ENCODE assay signal across 8 cellular contexts in the genomic region with DNA sequence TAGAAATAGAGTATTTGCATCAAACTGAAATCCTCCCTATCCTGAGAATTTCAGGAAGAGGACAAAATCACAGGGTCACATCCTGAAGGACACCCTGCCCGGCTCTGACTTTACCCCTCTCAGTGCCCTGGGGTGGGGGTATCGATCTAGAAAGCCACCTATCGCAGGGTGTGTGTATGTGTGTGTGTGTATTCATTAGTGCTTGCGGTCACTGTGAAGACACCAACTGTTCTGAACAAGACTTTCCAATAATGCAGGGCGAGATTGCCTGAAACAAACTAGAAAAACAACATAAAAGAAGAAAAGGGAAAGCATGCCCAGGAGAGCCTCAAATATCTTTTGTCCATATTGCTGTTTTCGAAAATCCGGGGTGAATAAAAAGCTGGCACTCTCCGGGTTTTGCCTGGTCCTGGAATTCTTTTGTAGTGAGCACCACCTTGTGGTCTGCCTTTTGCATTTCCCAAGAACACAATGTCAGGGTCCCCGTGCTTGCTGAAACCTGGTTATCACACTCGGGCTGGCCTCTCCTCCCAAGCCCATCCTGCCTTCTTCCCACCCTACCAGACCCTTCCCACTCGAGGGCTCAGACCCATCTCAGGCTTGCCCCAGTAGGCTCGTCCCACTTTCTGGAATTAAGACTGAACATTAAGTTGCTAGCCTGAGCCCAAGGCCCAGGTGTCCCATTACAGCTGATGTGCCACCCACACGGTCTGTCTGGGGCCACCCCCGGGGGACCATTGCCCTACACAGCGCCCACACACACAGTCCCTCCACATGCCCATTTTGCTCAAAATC. TPM values are rescaled to one million over a fixed set of nuclear protein-coding genes. Genes with fewer than 3 reads are reported as not detected.
A peak's percentile ranks its signal among the peaks of the same experiment; 100 is the strongest.
DNase-seq lines count a peak whose midpoint lies in the region; ATAC-seq, FAIRE-seq and TF ChIP-seq lines count a peak whose summit lies in the region.

No MANE protein-coding gene starts in this region.

- TF ChIP-seq CTCF in A549 (IDR thresholded peaks at IDR 0.05) (peak; percentile 85), GM06990 (IDR thresholded peaks at IDR 0.05; ENCODE audit: insufficient read depth, low read length, poor library complexity, severe bottlenecking) (peak; percentile 59)

- H3K36me3 ChIP-seq in GM06990 (ENCODE audit: control insufficient read depth, insufficient read depth, low read length), result no peaks in the 10 kb centered on the region

- H3K27me3 ChIP-seq in GM06990 (replicated peaks; ENCODE audit: control insufficient read depth, insufficient read depth, low read length), result no peaks in the 10 kb centered on the region

- no peaks in the 10 kb centered on the region for H3K4me1 ChIP-seq in A549

- CTCF ChIA-PET in A549 (lab: Yijun Ruan, JAX), result interaction anchor here (0.6 to 12.2 kb wide), 36 partner anchors 8 to 1275 kb away, joined by 3 to 160 read pairs (median 4); no protein-coding TSS in a partner anchor

- no peak for FAIRE-seq in A549 (lab: Jason Lieb, UNC)

- WGBS in A549 (ENCODE audit: missing lambda C conversion rate), result 15% methylated on average over 15 of the region's 15 CpGs

- ATAC-seq in A549 (peak; percentile 85 to 93; a peak in 5 of 6 replicates), Right ventricle myocardium superior (ENCODE audit: poor library complexity) (peak; percentile 84), GM18519 (IDR thresholded peaks at IDR 0.05; ENCODE audit: low FRiP score, unreplicated experiment) (no peak)

- DNase-seq in A549 (ENCODE audit: low read depth in 1 of 2, low spot score in 1 of 2), result peak; percentile 49 to 71
- DNase-seq in GM06990 (ENCODE audit: extremely low read depth, insufficient read length), result peak; percentile 24
- peak; percentile 7 for DNase-seq in NCI-H2081 treated with DMSO at 0.1 percent for 48 hours (lab: John Stamatoyannopoulos, UW)
- DNase-seq in activated CD4-positive, alpha-beta T cell treated with anti-CD3 and anti-CD28 coated beads, Interleukin-2, amount 50 U/mL, for 48 hours, result peak; percentile 5 to 10
- DNase-seq in Right ventricle myocardium superior, result no peak
- peak in 7 of 10 donors; percentile 24 to 84 (median 48) for DNase-seq in posterior cingulate gyrus
- no peak for DNase-seq in stimulated activated CD4-positive, alpha-beta T cell treated with anti-CD3 and anti-CD28 coated beads, Interleukin-1b, Interleukin-23, amount 100 ng/mL, for 48 hours

- H3K4me2 ChIP-seq in A549, result peak overlapping the region; percentile 23; the same call in 1 of the 3 replicates

- no peak for TF ChIP-seq EP300 in A549 (IDR thresholded peaks at IDR 0.05)

- POLR2A ChIA-PET in A549 (lab: Yijun Ruan, JAX), result no interaction called here

- H3K27ac ChIP-seq in A549, result peak overlapping the region in 1 of 2 experiments; percentile 58; a peak in 3 of 6 replicates

- no peak for TF ChIP-seq POLR2A in A549 (IDR thresholded peaks at IDR 0.05; ENCODE audit: low read length)

- TF ChIP-seq RAD21 in A549 (conservative IDR thresholded peaks at IDR 0.05 in 1 of 2, IDR thresholded peaks at IDR 0.05 in 1 of 2), result peak; percentile 92 to 95

- no peak overlapping the region for H3K4me3 ChIP-seq in A549
- no peak overlapping the region for H3K4me3 ChIP-seq in GM06990 (replicated peaks; ENCODE audit: low read depth, low read length)

- no peaks in the 10 kb centered on the region for H3K9me3 ChIP-seq in A549

- intact Hi-C loops in Right ventricle myocardium superior (cut with DNase I) (loop anchor here (2.0 to 10.0 kb wide), 2 partner anchors 708 to 1276 kb away; no protein-coding TSS in a partner anchor), posterior cingulate gyrus (cut with DNase I) (loop anchor here (2.0 kb wide), 2 partner anchors 548 to 708 kb away; no protein-coding TSS in a partner anchor)

TF ChIP-seq in A549, 52 proteins besides CTCF, POLR2A, EP300 and RAD21:
- TF ChIP-seq SMC3 (IDR thresholded peaks at IDR 0.05) (peak; percentile 92), CBX8 (IDR thresholded peaks at IDR 0.05) (no peak), RARB (CRISPR knock-in tag; IDR thresholded peaks at IDR 0.05) (no peak)
- TF ChIP-seq, protein P1, sequence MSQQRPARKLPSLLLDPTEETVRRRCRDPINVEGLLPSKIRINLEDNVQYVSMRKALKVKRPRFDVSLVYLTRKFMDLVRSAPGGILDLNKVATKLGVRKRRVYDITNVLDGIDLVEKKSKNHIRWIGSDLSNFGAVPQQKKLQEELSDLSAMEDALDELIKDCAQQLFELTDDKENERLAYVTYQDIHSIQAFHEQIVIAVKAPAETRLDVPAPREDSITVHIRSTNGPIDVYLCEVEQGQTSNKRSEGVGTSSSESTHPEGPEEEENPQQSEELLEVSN (IDR thresholded peaks at IDR 0.05; ENCODE audit: borderline replicate concordance, low read depth), result no peak
- TF ChIP-seq, protein P2, sequence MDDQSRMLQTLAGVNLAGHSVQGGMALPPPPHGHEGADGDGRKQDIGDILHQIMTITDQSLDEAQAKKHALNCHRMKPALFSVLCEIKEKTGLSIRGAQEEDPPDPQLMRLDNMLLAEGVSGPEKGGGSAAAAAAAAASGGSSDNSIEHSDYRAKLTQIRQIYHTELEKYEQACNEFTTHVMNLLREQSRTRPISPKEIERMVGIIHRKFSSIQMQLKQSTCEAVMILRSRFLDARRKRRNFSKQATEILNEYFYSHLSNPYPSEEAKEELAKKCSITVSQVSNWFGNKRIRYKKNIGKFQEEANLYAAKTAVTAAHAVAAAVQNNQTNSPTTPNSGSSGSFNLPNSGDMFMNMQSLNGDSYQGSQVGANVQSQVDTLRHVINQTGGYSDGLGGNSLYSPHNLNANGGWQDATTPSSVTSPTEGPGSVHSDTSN (IDR thresholded peaks at IDR 0.05), result no peak

RNA-seq across cellular contexts. Expression of a gene that starts 25.0 kb away (rescaled TPM):
- polyA plus RNA-seq in A549 (2011; rRNA removed) (129 and 161 TPM in 2 replicates), A549 (2017; fragmentation: RNase III; extraction: RNeasy Plus Mini Kit Qiagen cat#74134 plus additional on column Dnase treatment) (76.1 to 88.9 TPM (median 85.7 TPM) in 3 replicates)
- 65.4 and 67.5 TPM in 2 replicates for polyA plus RNA-seq in A549 (2012; cell fraction: cytosol; rRNA removed)
- 17.5 and 36.9 TPM in 2 replicates for polyA plus RNA-seq in A549 (2012; cell fraction: nucleus; rRNA removed)
- 22.7 and 24.7 TPM in 2 replicates for polyA minus RNA-seq in A549 (2011; rRNA and poly(A)+ RNA removed)
- total RNA-seq in Right ventricle myocardium superior, result 85.8 TPM

Comparison
In these comparisons a context has a peak if more than half of its experiments do, and no peak if none do; other contexts are left out.
1. DNase-seq: peak in A549 (2 of 2), GM06990 (single experiment), NCI-H2081 treated with DMSO at 0.1 percent for 48 hours (single experiment), activated CD4-positive, alpha-beta T cell treated with anti-CD3 and anti-CD28 coated beads, Interleukin-2, amount 50 U/mL, for 48 hours (2 of 2) and posterior cingulate gyrus (7 of 10); none in Right ventricle myocardium superior (single experiment) and stimulated activated CD4-positive, alpha-beta T cell treated with anti-CD3 and anti-CD28 coated beads, Interleukin-1b, Interleukin-23, amount 100 ng/mL, for 48 hours (single experiment).